25 cellular contexts compared by ENCODE assay signal in the genomic region with DNA sequence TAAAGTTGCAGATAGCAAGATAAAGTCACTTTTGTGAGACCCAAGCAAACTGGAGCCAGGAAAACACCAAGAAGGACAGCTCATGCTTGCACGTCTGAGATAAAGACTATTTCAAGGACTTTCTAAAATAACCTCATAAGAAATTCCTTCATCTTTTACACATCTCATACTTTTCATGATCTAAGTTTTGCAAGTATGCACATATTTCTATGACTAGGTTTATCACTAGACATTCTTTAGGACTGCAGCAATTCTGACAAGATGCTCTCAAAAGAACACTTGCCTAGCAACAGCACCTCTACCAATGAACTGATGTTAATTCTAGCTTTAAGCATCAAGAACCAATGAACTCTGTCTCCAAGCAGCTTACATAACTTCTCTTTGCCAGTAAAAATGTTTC.
A peak's percentile ranks its signal among the peaks of the same experiment; 100 is the strongest.
DNase-seq lines count a peak whose midpoint lies in the region; ATAC-seq, FAIRE-seq and TF ChIP-seq lines count a peak whose summit lies in the region.
"Had no signal": no experiment of that assay in that cellular context is flagged by ENCODE, and none has a peak within 500 bp of the region (broad histone marks: within the 10 kb centered on the region; RNA-seq: fewer than 3 reads in every experiment).

No MANE protein-coding gene starts in this region.

- H3K36me3 Mint-ChIP-seq in HFFc6 (ENCODE audit: low read depth): peaks cover 50% of the 10 kb centered on the region
- H3K36me3 Mint-ChIP-seq in stimulated activated naive B cell treated with anti-CD40 and anti-IgM and Interleukin-4, amounts not matched to agents 10 μg/mL and 1 μg/mL and 100 μg/mL, for 72 hours: no peaks in the 10 kb centered on the region
- H3K36me3 Mint-ChIP-seq: neural progenitor cell had no signal

- no peak for TF ChIP-seq RAD21 in GM12878 (IDR thresholded peaks at IDR 0.05; ENCODE audit: insufficient read depth, low read depth, low read length)

- H3K4me2 ChIP-seq in GM12878 (ENCODE audit: control insufficient read depth, insufficient read depth): no peak overlapping the region
- H3K4me2 ChIP-seq: KMS-11, neural progenitor cell had no signal

- RAD21 ChIA-PET in GM12878 (lab: Charles Lee; ENCODE audit: unreplicated experiment): no interaction called here

- H3K4me1 Mint-ChIP-seq in HFFc6 (ENCODE audit: low read depth): peaks cover 37% of the 10 kb centered on the region
- no peaks in the 10 kb centered on the region for H3K4me1 Mint-ChIP-seq in stimulated activated naive B cell treated with anti-CD40 and anti-IgM and Interleukin-4, amounts not matched to agents 10 μg/mL and 1 μg/mL and 100 μg/mL, for 72 hours
- H3K4me1 Mint-ChIP-seq: central memory CD8-positive, alpha-beta T cell; neural progenitor cell had no signal

- H3K27ac Mint-ChIP-seq in HFFc6: peak overlapping the region; percentile 73
- H3K27ac Mint-ChIP-seq in stimulated activated naive B cell treated with anti-CD40 and anti-IgM and Interleukin-4, amounts not matched to agents 10 μg/mL and 1 μg/mL and 100 μg/mL, for 72 hours: no peak overlapping the region
- H3K27ac Mint-ChIP-seq: CD4-positive, alpha-beta T cell; mesothelial cell of epicardium; neural progenitor cell had no signal

- CTCF ChIA-PET in AG04449 (lab: Yijun Ruan, JAX): no interaction called here
- CTCF ChIA-PET in GM12878 (lab: Yijun Ruan, JAX): interaction anchor here (1.2 kb wide), 1 partner anchor 12 kb away, joined by 3 read pairs; no protein-coding TSS in a partner anchor

- no peaks in the 10 kb centered on the region for H3K9me3 ChIP-seq in GM12878 (replicated peaks; ENCODE audit: control insufficient read depth, insufficient read depth, low read length)
- H3K9me3 ChIP-seq in right cardiac atrium (ENCODE audit: control insufficient read depth, low read length): no peaks in the 10 kb centered on the region
- peaks cover 0 to 25% (median 9%) of the 10 kb centered on the region in 12 donors for H3K9me3 ChIP-seq in heart left ventricle
- H3K9me3 ChIP-seq: HAP-1 had no signal

- no peaks in the 10 kb centered on the region; the same call in 1 of the 2 replicates for H3K27me3 Mint-ChIP-seq in HFFc6 (ENCODE audit: insufficient read depth)
- no peaks in the 10 kb centered on the region for H3K27me3 Mint-ChIP-seq in stimulated activated naive B cell treated with anti-CD40 and anti-IgM and Interleukin-4, amounts not matched to agents 10 μg/mL and 1 μg/mL and 100 μg/mL, for 72 hours
- H3K27me3 Mint-ChIP-seq: CD4-positive, alpha-beta T cell; central memory CD8-positive, alpha-beta T cell had no signal

- in situ Hi-C loops in GM12878 (cut with MboI): no loop called here

- TF ChIP-seq POLR2A in GM12878 (IDR thresholded peaks at IDR 0.05; ENCODE audit: low read depth, low read length): no peak
- TF ChIP-seq POLR2A in GM12891 (IDR thresholded peaks at IDR 0.05; ENCODE audit: low read depth, low read length): no peak
- no peak for TF ChIP-seq POLR2A in heart left ventricle (IDR thresholded peaks at IDR 0.05)

- H3K4me1 ChIP-seq in GM12878 (ENCODE audit: control insufficient read depth, insufficient read depth, low read length) (no peaks in the 10 kb centered on the region), right cardiac atrium (ENCODE audit: control insufficient read depth, insufficient read depth, low read length) (no peaks in the 10 kb centered on the region), heart left ventricle (no peaks in the 10 kb centered on the region)
- H3K4me1 ChIP-seq: HAP-1, neural progenitor cell, transverse colon had no signal

- FAIRE-seq in GM12878 (lab: Jason Lieb, UNC) (no peak), GM12891 (lab: Jason Lieb, UNC) (no peak)
- FAIRE-seq: A204.1 had no signal

- DNase-seq in AG04449 (ENCODE audit: low read depth, low spot score): peak; percentile 87
- DNase-seq in HFFc6: peak; percentile 87
- no peak for DNase-seq in GM12878 (ENCODE audit: low read depth, low spot score)
- peak; percentile 28 for DNase-seq in inferior parietal cortex (ENCODE audit: extremely low spot score)
- DNase-seq in stimulated activated naive B cell treated with anti-CD40 and anti-IgM and Interleukin-4, amounts not matched to agents 10 μg/mL and 1 μg/mL and 100 μg/mL, for 72 hours: no peak
- DNase-seq in right cardiac atrium: no peak
- no peak for DNase-seq in GM12891 (ENCODE audit: insufficient read length, low spot score)
- no peak for DNase-seq in heart left ventricle
- DNase-seq: activated CD4-positive, CD25-positive, alpha-beta regulatory T cell treated with anti-CD3 and anti-CD28 coated beads, Interleukin-2, amount 50 U/mL, for 72 hours; CD4-positive, alpha-beta T cell; DMS79 treated with DMSO at 0.1 percent for 48 hours; effector memory CD4-positive, alpha-beta T cell; left colon; NCI-H1105 treated with DMSO at 0.1 percent for 48 hours; retina; stimulated activated CD4-positive, alpha-beta T cell treated with anti-CD3 and anti-CD28 coated beads, Interleukin-15, amount 100 ng/mL, for 24 hours; stimulated activated naive CD4-positive, alpha-beta T cell; T1000; transverse colon had no signal

- intact Hi-C loops in GM12878 (cut with micrococcal nuclease; ENCODE audit: unreplicated experiment): no loop called here
- intact Hi-C loops in right cardiac atrium (cut with DNase I): no loop called here
- intact Hi-C loops in heart left ventricle (cut with DNase I): no loop called here

- H3K79me2 ChIP-seq in GM12878 (ENCODE audit: control insufficient read depth, insufficient read depth, low read length): no peaks in the 10 kb centered on the region

- TF ChIP-seq CTCF in AG04449 (IDR thresholded peaks at IDR 0.05; ENCODE audit: insufficient read depth, low read length, missing control alignments) (no peak), HFFc6 (IDR thresholded peaks at IDR 0.05) (no peak), GM12878 (IDR thresholded peaks at IDR 0.05 in 2 of 3, conservative IDR thresholded peaks at IDR 0.05 in 1 of 3; ENCODE audit: control insufficient read depth in 2 of 3, extremely low read depth in 1 of 3, insufficient read depth in 1 of 3, low read depth in 3 of 3, low read length in 3 of 3) (no peak), heart left ventricle (IDR thresholded peaks at IDR 0.05) (no peak)

- no peak overlapping the region for H3K9ac ChIP-seq in GM12878 (ENCODE audit: control insufficient read depth, insufficient read depth, low read length)
- H3K9ac ChIP-seq: KMS-11, neural progenitor cell had no signal

- WGBS in GM12878 (ENCODE audit: insufficient coverage, insufficient replicate concordance, low lambda C conversion rate, missing lambda C conversion rate): 55% methylated on average over 1 of the region's 1 CpG
- 18% methylated on average over 1 of the region's 1 CpG for WGBS in right cardiac atrium
- 17 to 44% (median 28%) methylated on average over 1 of the region's 1 CpG for WGBS in heart left ventricle, 4 donors

- H3K36me3 ChIP-seq in GM12878 (ENCODE audit: control insufficient read depth in 2 of 2, insufficient read depth in 2 of 2, low read length in 1 of 2) (no peaks in the 10 kb centered on the region), heart left ventricle (no peaks in the 10 kb centered on the region)
- H3K36me3 ChIP-seq: HAP-1, neural progenitor cell, transverse colon had no signal

- BruUV-seq in GM12878 (replicated peaks; lab: Mats Ljungman, UMichigan): no TSS peak

- H3K4me3 ChIP-seq in AG04449 (ENCODE audit: low read depth, low read length) (no peak overlapping the region), GM12878 (no peak overlapping the region), right cardiac atrium (ENCODE audit: low read length) (no peak overlapping the region), heart left ventricle (no peak overlapping the region)
- H3K4me3 ChIP-seq: HAP-1, neural progenitor cell, transverse colon had no signal

- H2AFZ ChIP-seq in GM12878 (ENCODE audit: control insufficient read depth, low read depth, low read length): no peak overlapping the region
- H2AFZ ChIP-seq: neural progenitor cell had no signal

- TF ChIP-seq EP300 in GM12878 (IDR thresholded peaks at IDR 0.05; ENCODE audit: borderline replicate concordance in 1 of 2, control insufficient read depth in 1 of 2, low read depth in 2 of 2, low read length in 2 of 2): no peak

- H3K9me3 Mint-ChIP-seq in HFFc6: peaks cover 48% of the 10 kb centered on the region
- peaks cover 7 to 10% of the 10 kb centered on the region in 2 donors for H3K9me3 Mint-ChIP-seq in stimulated activated naive B cell treated with anti-CD40 and anti-IgM and Interleukin-4, amounts not matched to agents 10 μg/mL and 1 μg/mL and 100 μg/mL, for 72 hours

- H4K20me1 ChIP-seq in GM12878 (ENCODE audit: control insufficient read depth, insufficient read depth): no peaks in the 10 kb centered on the region

- SMC1A ChIA-PET in GM12878 (lab: Charles Lee; ENCODE audit: uncharacterized antibody, unreplicated experiment): no interaction called here

- H3K27ac ChIP-seq in GM12878 (ENCODE audit: control insufficient read depth, insufficient read depth): no peak overlapping the region
- H3K27ac ChIP-seq in right cardiac atrium (ENCODE audit: low read length): no peak overlapping the region
- H3K27ac ChIP-seq in heart left ventricle: no peak overlapping the region
- H3K27ac ChIP-seq: KMS-11, neural progenitor cell, transverse colon had no signal

- ATAC-seq in GM12878: no peak
- no peak for ATAC-seq in stimulated activated naive B cell treated with anti-CD40 and anti-IgM and Interleukin-4, amounts not matched to agents 10 μg/mL and 1 μg/mL and 100 μg/mL, for 72 hours (replicated peaks)
- no peak for ATAC-seq in right cardiac atrium
- no peak for ATAC-seq in heart left ventricle
- ATAC-seq: left colon had no signal

- H3K27me3 ChIP-seq in GM12878 (replicated peaks in 1 of 2; ENCODE audit: control insufficient read depth in 2 of 2, insufficient read depth in 2 of 2, low read length in 1 of 2) (no peaks in the 10 kb centered on the region), right cardiac atrium (ENCODE audit: control insufficient read depth, insufficient read depth) (no peaks in the 10 kb centered on the region), heart left ventricle (no peaks in the 10 kb centered on the region)
- H3K27me3 ChIP-seq: neural progenitor cell, transverse colon had no signal

- no peak overlapping the region for H3K4me3 Mint-ChIP-seq in HFFc6
- H3K4me3 Mint-ChIP-seq in stimulated activated naive B cell treated with anti-CD40 and anti-IgM and Interleukin-4, amounts not matched to agents 10 μg/mL and 1 μg/mL and 100 μg/mL, for 72 hours: no peak overlapping the region
- H3K4me3 Mint-ChIP-seq: CD4-positive, alpha-beta T cell; central memory CD8-positive, alpha-beta T cell; mesothelial cell of epicardium; neural progenitor cell had no signal

- POLR2A ChIA-PET in AG04449 (lab: Yijun Ruan, JAX) (interaction anchor here (0.5 kb wide), 1 partner anchor 239 kb away, joined by 3 read pairs; no protein-coding TSS in a partner anchor), GM12878 (lab: Charles Lee) (no interaction called here)

TF ChIP-seq in GM12878, 131 proteins besides CTCF, POLR2A, EP300 and RAD21:
- no peak for TF ChIP-seq SRF (IDR thresholded peaks at IDR 0.05; ENCODE audit: low read depth in 2 of 2, low read length in 2 of 2)
- 0 out of 2 replicates have a peak, but pooled peaks have one; percentile 21 for TF ChIP-seq RFX5 (IDR thresholded peaks at IDR 0.05; ENCODE audit: low read depth, low read length)

TF ChIP-seq in GM12891, 5 proteins besides CTCF, POLR2A, EP300 and RAD21 (continues in another document):
- TF ChIP-seq POLR2AphosphoS5 (IDR thresholded peaks at IDR 0.05; ENCODE audit: low read depth, low read length) (no peak), PAX5 (IDR thresholded peaks at IDR 0.05; ENCODE audit: insufficient read depth, low read length, severe bottlenecking) (no peak), TAF1 (IDR thresholded peaks at IDR 0.05; ENCODE audit: low read depth, low read length) (no peak)

Comparison
In these comparisons a context has a peak if more than half of its experiments do, and no peak if none do; other contexts are left out.
1. DNase-seq: peak in AG04449 (single experiment), HFFc6 (single experiment) and inferior parietal cortex (single experiment); none in GM12878 (single experiment), stimulated activated naive B cell treated with anti-CD40 and anti-IgM and Interleukin-4, amounts not matched to agents 10 μg/mL and 1 μg/mL and 100 μg/mL, for 72 hours (single experiment), right cardiac atrium (0 of 3), GM12891 (single experiment) and heart left ventricle (0 of 5).